ENCODE assay signal across 34 cellular contexts in genomic region chr10:61350068-61350467, GRCh38.
A peak's percentile ranks its signal among the peaks of the same experiment; 100 is the strongest.
DNase-seq lines count a peak whose midpoint lies in the region; ATAC-seq and TF ChIP-seq lines count a peak whose summit lies in the region.
"Had no signal": no experiment of that assay in that cellular context is flagged by ENCODE, and none has a peak within 500 bp of the region (broad histone marks: within the 10 kb centered on the region; RNA-seq: fewer than 3 reads in every experiment).

No MANE protein-coding gene starts in this region.

- no peaks in the 10 kb centered on the region for H3K27me3 Mint-ChIP-seq in endothelial cell (ENCODE audit: unreplicated experiment)

- ATAC-seq in GM18868 (IDR thresholded peaks at IDR 0.05; ENCODE audit: unreplicated experiment): no peak
- ATAC-seq: A549; CD8-positive, alpha-beta T cell had no signal

- TF ChIP-seq CTCF in HEK293 (tag by site-specific recombination; IDR thresholded peaks at IDR 0.05) (no peak), endothelial cell (IDR thresholded peaks at IDR 0.05; ENCODE audit: unreplicated experiment) (no peak)

- no peaks in the 10 kb centered on the region for H3K9me3 Mint-ChIP-seq in endothelial cell (ENCODE audit: unreplicated experiment)
- H3K9me3 Mint-ChIP-seq: CD4-positive, alpha-beta memory T cell; CD4-positive, alpha-beta T cell; CD8-positive, alpha-beta T cell had no signal

- no peak overlapping the region for H3K4me3 Mint-ChIP-seq in endothelial cell (ENCODE audit: unreplicated experiment)
- H3K4me3 Mint-ChIP-seq: B cell; CD14-positive monocyte; CD4-positive, alpha-beta memory T cell; CD4-positive, alpha-beta T cell; CD4-positive, CD25-positive, alpha-beta regulatory T cell; CD8-positive, alpha-beta memory T cell; CD8-positive, alpha-beta T cell had no signal

- H3K4me1 Mint-ChIP-seq in endothelial cell (ENCODE audit: unreplicated experiment): no peaks in the 10 kb centered on the region
- H3K4me1 Mint-ChIP-seq: B cell; CD14-positive monocyte; CD4-positive, alpha-beta memory T cell; CD4-positive, CD25-positive, alpha-beta regulatory T cell; CD8-positive, alpha-beta memory T cell had no signal

- CTCF ChIA-PET in HEK293 (lab: Yijun Ruan, JAX) (no interaction called here), HEK293T (lab: Yijun Ruan, JAX) (no interaction called here)

- H3K36me3 ChIP-seq in HEK293 (ENCODE audit: control insufficient read depth in 2 of 2, insufficient read depth in 1 of 2, low read length in 2 of 2): no peaks in the 10 kb centered on the region
- H3K36me3 ChIP-seq: BE2C; BLaER1; BLaER1 treated with 17β-estradiol and CSF1 and Interleukin-3, amounts not matched to agents 10 nM and 100 nM had no signal

- no peak overlapping the region for H3K4me3 ChIP-seq in HEK293 (ENCODE audit: low read depth, low read length)
- H3K4me3 ChIP-seq: A549; BLaER1; BLaER1 treated with 17β-estradiol and CSF1 and Interleukin-3, amounts not matched to agents 10 nM and 100 nM had no signal

- no peak overlapping the region for H3K27ac Mint-ChIP-seq in endothelial cell (ENCODE audit: unreplicated experiment)
- H3K27ac Mint-ChIP-seq: B cell; CD14-positive monocyte; CD4-positive, alpha-beta memory T cell; CD4-positive, alpha-beta T cell; CD4-positive, CD25-positive, alpha-beta regulatory T cell; CD8-positive, alpha-beta memory T cell; CD8-positive, alpha-beta T cell had no signal

- POLR2A ChIA-PET in HEK293 (lab: Yijun Ruan, JAX) (no interaction called here), HEK293T (lab: Yijun Ruan, JAX) (no interaction called here)

- DNase-seq in DMS 273 (lab: John Stamatoyannopoulos, UW; ENCODE audit: unreplicated experiment) (peak; percentile 1), DMS 273 treated with DMSO at 0.1 percent for 48 hours (lab: John Stamatoyannopoulos, UW) (no peak), HEK293T (ENCODE audit: extremely low spot score) (no peak), OCI-M1 (lab: John Stamatoyannopoulos, UW) (peak; percentile 19), endothelial cell (ENCODE audit: low spot score) (no peak), retina (no peak)
- DNase-seq: 8988T; ACHN; AML-193; BE2C; C1 segment of cervical spinal cord; Caco-2; Calu3; CD4-positive, alpha-beta memory T cell; CD4-positive, alpha-beta T cell; CD4-positive, CD25-positive, alpha-beta regulatory T cell; CD8-positive, alpha-beta memory T cell; CD8-positive, alpha-beta T cell; COR-L47; DMS153; DMS53; DMS79; DMS79 treated with DMSO at 0.1 percent for 48 hours; DND-41; EL had no signal

- no peaks in the 10 kb centered on the region for H3K36me3 Mint-ChIP-seq in endothelial cell (ENCODE audit: low read depth, unreplicated experiment)
- H3K36me3 Mint-ChIP-seq: CD14-positive monocyte; CD4-positive, alpha-beta memory T cell; CD4-positive, CD25-positive, alpha-beta regulatory T cell; CD8-positive, alpha-beta memory T cell; CD8-positive, alpha-beta T cell had no signal

- H3K27ac ChIP-seq in HEK293 (ENCODE audit: extremely low read depth, low read depth, low read length): no peak overlapping the region
- H3K27ac ChIP-seq: 22Rv1; A549; BLaER1; BLaER1 treated with 17β-estradiol and CSF1 and Interleukin-3, amounts not matched to agents 10 nM and 100 nM; C4-2B had no signal

- peaks cover 7% of the 10 kb centered on the region; the same call in 1 of the 2 replicates for H3K4me1 ChIP-seq in HEK293 (ENCODE audit: control insufficient read depth, insufficient read depth, low read length)
- H3K4me1 ChIP-seq: A549; BE2C; BLaER1; BLaER1 treated with 17β-estradiol and CSF1 and Interleukin-3, amounts not matched to agents 10 nM and 100 nM; Caco-2 had no signal

- H3K9me3 ChIP-seq in HEK293 (ENCODE audit: control insufficient read depth, insufficient read depth, low read depth, low read length): no peaks in the 10 kb centered on the region
- H3K9me3 ChIP-seq: A549; BE2C; BLaER1; BLaER1 treated with 17β-estradiol and CSF1 and Interleukin-3, amounts not matched to agents 10 nM and 100 nM; Caco-2 had no signal

TF ChIP-seq in HEK293, 187 proteins besides CTCF, POLR2A, EP300 and RAD21 (continues in another document):
- TF ChIP-seq, protein P1, sequence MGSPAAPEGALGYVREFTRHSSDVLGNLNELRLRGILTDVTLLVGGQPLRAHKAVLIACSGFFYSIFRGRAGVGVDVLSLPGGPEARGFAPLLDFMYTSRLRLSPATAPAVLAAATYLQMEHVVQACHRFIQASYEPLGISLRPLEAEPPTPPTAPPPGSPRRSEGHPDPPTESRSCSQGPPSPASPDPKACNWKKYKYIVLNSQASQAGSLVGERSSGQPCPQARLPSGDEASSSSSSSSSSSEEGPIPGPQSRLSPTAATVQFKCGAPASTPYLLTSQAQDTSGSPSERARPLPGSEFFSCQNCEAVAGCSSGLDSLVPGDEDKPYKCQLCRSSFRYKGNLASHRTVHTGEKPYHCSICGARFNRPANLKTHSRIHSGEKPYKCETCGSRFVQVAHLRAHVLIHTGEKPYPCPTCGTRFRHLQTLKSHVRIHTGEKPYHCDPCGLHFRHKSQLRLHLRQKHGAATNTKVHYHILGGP (tag by site-specific recombination; IDR thresholded peaks at IDR 0.05): no peak
- TF ChIP-seq ZBTB17 (tag by site-specific recombination; IDR thresholded peaks at IDR 0.05) (no peak), ZNF324 (tag by site-specific recombination; IDR thresholded peaks at IDR 0.05) (no peak), PRDM6 (tag by site-specific recombination; IDR thresholded peaks at IDR 0.05) (peak; percentile 22; the same call in 1 of the 2 replicates)
- TF ChIP-seq, protein P2, sequence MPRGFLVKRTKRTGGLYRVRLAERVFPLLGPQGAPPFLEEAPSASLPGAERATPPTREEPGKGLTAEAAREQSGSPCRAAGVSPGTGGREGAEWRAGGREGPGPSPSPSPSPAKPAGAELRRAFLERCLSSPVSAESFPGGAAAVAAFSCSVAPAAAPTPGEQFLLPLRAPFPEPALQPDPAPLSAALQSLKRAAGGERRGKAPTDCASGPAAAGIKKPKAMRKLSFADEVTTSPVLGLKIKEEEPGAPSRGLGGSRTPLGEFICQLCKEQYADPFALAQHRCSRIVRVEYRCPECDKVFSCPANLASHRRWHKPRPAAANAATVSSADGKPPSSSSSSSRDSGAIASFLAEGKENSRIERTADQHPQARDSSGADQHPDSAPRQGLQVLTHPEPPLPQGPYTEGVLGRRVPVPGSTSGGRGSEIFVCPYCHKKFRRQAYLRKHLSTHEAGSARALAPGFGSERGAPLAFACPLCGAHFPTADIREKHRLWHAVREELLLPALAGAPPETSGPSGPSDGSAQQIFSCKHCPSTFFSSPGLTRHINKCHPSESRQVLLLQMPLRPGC (tag by site-specific recombination; IDR thresholded peaks at IDR 0.05): no peak

TF ChIP-seq in HEK293T, 16 proteins besides CTCF, POLR2A, EP300 and RAD21:
- TF ChIP-seq, protein P3, sequence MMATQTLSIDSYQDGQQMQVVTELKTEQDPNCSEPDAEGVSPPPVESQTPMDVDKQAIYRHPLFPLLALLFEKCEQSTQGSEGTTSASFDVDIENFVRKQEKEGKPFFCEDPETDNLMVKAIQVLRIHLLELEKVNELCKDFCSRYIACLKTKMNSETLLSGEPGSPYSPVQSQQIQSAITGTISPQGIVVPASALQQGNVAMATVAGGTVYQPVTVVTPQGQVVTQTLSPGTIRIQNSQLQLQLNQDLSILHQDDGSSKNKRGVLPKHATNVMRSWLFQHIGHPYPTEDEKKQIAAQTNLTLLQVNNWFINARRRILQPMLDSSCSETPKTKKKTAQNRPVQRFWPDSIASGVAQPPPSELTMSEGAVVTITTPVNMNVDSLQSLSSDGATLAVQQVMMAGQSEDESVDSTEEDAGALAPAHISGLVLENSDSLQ (IDR thresholded peaks at IDR 0.05): peak; percentile 29; the same call in 1 of the 2 replicates
- no peak for TF ChIP-seq CTBP1 (IDR thresholded peaks at IDR 0.05; ENCODE audit: borderline replicate concordance)

Comparison
In these comparisons a context has a peak if more than half of its experiments do, and no peak if none do; other contexts are left out.
1. DNase-seq: peak in DMS 273 (single experiment) and OCI-M1 (single experiment); none in DMS 273 treated with DMSO at 0.1 percent for 48 hours (single experiment), HEK293T (single experiment), endothelial cell (single experiment) and retina (single experiment).